In the genomic region with DNA sequence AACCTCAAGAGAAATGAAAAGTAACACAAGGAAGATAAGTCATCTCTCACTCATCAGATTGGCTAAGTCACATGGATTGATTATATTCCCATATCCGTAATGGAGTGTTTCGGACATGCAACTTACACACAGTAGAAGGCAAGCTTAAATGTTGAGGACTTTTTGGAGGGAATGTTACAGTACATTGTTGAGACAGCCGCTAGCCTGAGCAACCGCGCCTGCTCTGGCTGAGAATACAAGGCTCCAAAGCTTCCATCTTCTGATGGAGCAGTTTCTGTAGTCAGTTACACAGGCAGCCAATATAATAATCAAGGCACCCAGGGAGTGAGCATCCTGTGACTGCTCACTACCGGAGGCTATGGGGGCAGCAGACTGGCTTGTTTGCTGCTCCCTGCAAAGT, we compare ENCODE assay signal across 8 cellular contexts. TPM values are rescaled to one million over a fixed set of nuclear protein-coding genes. Genes with fewer than 3 reads are reported as not detected.
DNase-seq lines count a peak whose midpoint lies in the region; ATAC-seq and TF ChIP-seq lines count a peak whose summit lies in the region.

No MANE protein-coding gene starts in this region.

- peaks cover 31% of the 10 kb centered on the region for H3K4me1 Mint-ChIP-seq in stimulated activated naive CD8-positive, alpha-beta T cell treated with anti-CD3 and anti-CD28 coated beads, Interleukin-15, Interleukin-2, amounts not matched to agents 100 ng/mL and 50 ng/mL, for 24 hours (ENCODE audit: low read depth)

- no peak for DNase-seq in stimulated activated naive CD8-positive, alpha-beta T cell treated with anti-CD3 and anti-CD28 coated beads, Interleukin-15, Interleukin-2, amounts not matched to agents 100 U/mL and 50 U/mL, for 24 hours
- DNase-seq in adipocyte (ENCODE audit: low read depth) = peak; percentile 29
- peak; percentile 20 to 56 for DNase-seq in lung microvascular endothelial cell (ENCODE audit: low read depth in 2 of 2)
- DNase-seq in vagina (ENCODE audit: extremely low spot score in 2 of 2) = no peak
- DNase-seq in NCI-H524 (lab: John Stamatoyannopoulos, UW) = no peak
- no peak for DNase-seq in COLO829 (ENCODE audit: low spot score)

- TF ChIP-seq CTCF in vagina (IDR thresholded peaks at IDR 0.05) = no peak

- H3K27me3 Mint-ChIP-seq in stimulated activated naive CD8-positive, alpha-beta T cell treated with anti-CD3 and anti-CD28 coated beads, Interleukin-15, Interleukin-2, amounts not matched to agents 100 ng/mL and 50 ng/mL, for 24 hours = peaks cover 3% of the 10 kb centered on the region

- H3K27me3 ChIP-seq in adipocyte (replicated peaks; ENCODE audit: control insufficient read depth, insufficient read depth, low read length) = no peaks in the 10 kb centered on the region
- no peaks in the 10 kb centered on the region for H3K27me3 ChIP-seq in vagina

- H3K27ac Mint-ChIP-seq in stimulated activated naive CD8-positive, alpha-beta T cell treated with anti-CD3 and anti-CD28 coated beads, Interleukin-15, Interleukin-2, amounts not matched to agents 100 ng/mL and 50 ng/mL, for 24 hours = peak overlapping the region; percentile 94

- H3K36me3 ChIP-seq in adipocyte (ENCODE audit: control insufficient read depth, insufficient read depth, low read length, severe bottlenecking) (no peaks in the 10 kb centered on the region), vagina (no peaks in the 10 kb centered on the region)

- peak overlapping the region; percentile 88 for H3K9ac ChIP-seq in adipocyte (ENCODE audit: low read length)

- H3K36me3 Mint-ChIP-seq in stimulated activated naive CD8-positive, alpha-beta T cell treated with anti-CD3 and anti-CD28 coated beads, Interleukin-15, Interleukin-2, amounts not matched to agents 100 ng/mL and 50 ng/mL, for 24 hours (ENCODE audit: low read depth) = no peaks in the 10 kb centered on the region

- H3K9me3 ChIP-seq in adipocyte (ENCODE audit: control insufficient read depth, low read length) (no peaks in the 10 kb centered on the region), vagina (no peaks in the 10 kb centered on the region)

- TF ChIP-seq POLR2A in vagina (IDR thresholded peaks at IDR 0.05) = no peak

- H3K27ac ChIP-seq in vagina = peak overlapping the region; percentile 87

- ATAC-seq in stimulated activated naive CD8-positive, alpha-beta T cell treated with anti-CD3 and anti-CD28 coated beads, Interleukin-15, Interleukin-2, amounts not matched to agents 100 U/mL and 50 U/mL, for 24 hours = no peak
- ATAC-seq in HG03097 (IDR thresholded peaks at IDR 0.05; ENCODE audit: low FRiP score, unreplicated experiment) = no peak

- H3K4me3 ChIP-seq in adipocyte (ENCODE audit: low read length) = peak overlapping the region; percentile 82
- peak overlapping the region; percentile 61 to 72 for H3K4me3 ChIP-seq in vagina

- intact Hi-C loops in vagina (cut with DNase I) = loop anchor here (5.0 kb wide), 1 partner anchor 41 kb away; a partner anchor contains a TSS

- peaks cover 9% of the 10 kb centered on the region for H3K4me1 ChIP-seq in adipocyte (ENCODE audit: control insufficient read depth, insufficient read depth, low read length)
- H3K4me1 ChIP-seq in vagina = peaks cover 26% of the 10 kb centered on the region

- peak overlapping the region; percentile 83 for H3K4me3 Mint-ChIP-seq in stimulated activated naive CD8-positive, alpha-beta T cell treated with anti-CD3 and anti-CD28 coated beads, Interleukin-15, Interleukin-2, amounts not matched to agents 100 ng/mL and 50 ng/mL, for 24 hours

- H3K9me3 Mint-ChIP-seq in stimulated activated naive CD8-positive, alpha-beta T cell treated with anti-CD3 and anti-CD28 coated beads, Interleukin-15, Interleukin-2, amounts not matched to agents 100 ng/mL and 50 ng/mL, for 24 hours = no peaks in the 10 kb centered on the region

RNA-seq across cellular contexts. Expression of a gene that starts 1.0 kb away (rescaled TPM):
- total RNA-seq in lung microvascular endothelial cell = 18.3 and 38.4 TPM in 2 replicates
- 35.4 TPM for total RNA-seq in vagina

RNA-seq across cellular contexts. Expression of a gene that starts 40.3 kb away (rescaled TPM):
- 5.9 and 6.7 TPM in 2 replicates for total RNA-seq in lung microvascular endothelial cell
- total RNA-seq in vagina = 6.9 TPM

Comparison
In these comparisons a context has a peak if more than half of its experiments do, and no peak if none do; other contexts are left out.
1. DNase-seq: peak in adipocyte (single experiment) and lung microvascular endothelial cell (2 of 2); none in stimulated activated naive CD8-positive, alpha-beta T cell treated with anti-CD3 and anti-CD28 coated beads, Interleukin-15, Interleukin-2, amounts not matched to agents 100 U/mL and 50 U/mL, for 24 hours (single experiment), vagina (0 of 2), NCI-H524 (0 of 2) and COLO829 (single experiment).